In genomic region chr1:101150266-101150665, GRCh38 we compare ENCODE assay signal across 26 cellular contexts.
DNase-seq lines count a peak whose midpoint lies in the region; ATAC-seq and TF ChIP-seq lines count a peak whose summit lies in the region.
"Had no signal": no experiment of that assay in that cellular context is flagged by ENCODE, and none has a peak within 500 bp of the region (broad histone marks: within the 10 kb centered on the region; RNA-seq: fewer than 3 reads in every experiment).

No MANE protein-coding gene starts in this region.

- H3K27me3 Mint-ChIP-seq in neural progenitor cell (ENCODE audit: insufficient read depth, low read depth) (peaks cover 3% of the 10 kb centered on the region), glutamatergic neuron (ENCODE audit: unreplicated experiment) (peaks cover under 1% of the 10 kb centered on the region)
- H3K27me3 Mint-ChIP-seq: activated CD4-positive, alpha-beta memory T cell treated with anti-CD3 and anti-CD28 coated beads for 36 hours had no signal

- no peaks in the 10 kb centered on the region for H3K27me3 ChIP-seq in right cardiac atrium (ENCODE audit: control insufficient read depth, insufficient read depth)
- H3K27me3 ChIP-seq in mammary epithelial cell (ENCODE audit: insufficient read depth, low read length): no peaks in the 10 kb centered on the region
- no peaks in the 10 kb centered on the region for H3K27me3 ChIP-seq in neural progenitor cell
- H3K27me3 ChIP-seq: MG63, right lobe of liver had no signal

- H3K4me3 Mint-ChIP-seq in neural progenitor cell (no peak overlapping the region), glutamatergic neuron (ENCODE audit: unreplicated experiment) (no peak overlapping the region)
- H3K4me3 Mint-ChIP-seq: activated CD4-positive, alpha-beta memory T cell treated with anti-CD3 and anti-CD28 coated beads for 36 hours; nephron progenitor cell; T-helper 1 cell treated with Interleukin-12 subunit alpha and Interleukin-12 subunit beta and Interleukin-4 antibody, amounts not matched to agents 30 μg/mL and 1 μg/mL, for 36 hours had no signal

- H3F3A ChIP-seq in neural progenitor cell (ENCODE audit: low read depth): no peaks in the 10 kb centered on the region

- H4K20me1 ChIP-seq in mammary epithelial cell (ENCODE audit: insufficient read depth, low read length) (no peaks in the 10 kb centered on the region), neural progenitor cell (ENCODE audit: low read depth) (no peaks in the 10 kb centered on the region)

- DNase-seq in right cardiac atrium: no peak
- DNase-seq in left ventricle myocardium superior: no peak
- no peak for DNase-seq in mammary epithelial cell
- no peak for DNase-seq in neural progenitor cell (ENCODE audit: low spot score)
- DNase-seq in SW480 (ENCODE audit: low spot score): no peak
- DNase-seq in glutamatergic neuron: no peak
- DNase-seq: activated CD4-positive, alpha-beta memory T cell treated with anti-CD3 and anti-CD28 coated beads for 36 hours; activated CD4-positive, CD25-positive, alpha-beta regulatory T cell treated with anti-CD3 and anti-CD28 coated beads, Interleukin-2, amount 50 U/mL, for 72 hours; activated CD8-positive, alpha-beta memory T cell treated with anti-CD3 and anti-CD28 coated beads, Interleukin-2, amount 50 U/mL, for 48 hours; central memory CD4-positive, alpha-beta T cell; islet precursor cell; KBM-7; MG63; NCI-H2029; NCI-H526; nephron progenitor cell; posterior cingulate gyrus; right lobe of liver; stimulated activated CD4-positive, alpha-beta T cell treated with anti-CD3 and anti-CD28 coated beads, Interleukin-15, amount 100 ng/mL, for 24 hours; stimulated activated naive CD4-positive, alpha-beta T cell had no signal

- CTCF ChIA-PET in mammary epithelial cell (lab: Charles Lee; ENCODE audit: low non-redundant PET): no interaction called here

- H3K27ac ChIP-seq in right cardiac atrium (ENCODE audit: low read length) (no peak overlapping the region), mammary epithelial cell (ENCODE audit: insufficient read depth, low read depth, low read length) (peak overlapping the region; percentile 64), neural progenitor cell (no peak overlapping the region)

- no TSS peak for BruUV-seq in mammary epithelial cell (replicated peaks; lab: Mats Ljungman, UMichigan)

- TF ChIP-seq CTCF in mammary epithelial cell (conservative IDR thresholded peaks at IDR 0.05 in 1 of 2, IDR thresholded peaks at IDR 0.05 in 1 of 2; ENCODE audit: extremely low read depth in 1 of 2, insufficient read depth in 1 of 2, low read depth in 1 of 2, low read length in 2 of 2) (no peak), neural progenitor cell (IDR thresholded peaks at IDR 0.05) (no peak), glutamatergic neuron (IDR thresholded peaks at IDR 0.05; ENCODE audit: partially characterized antibody, unreplicated experiment) (no peak)

- H3K9me3 ChIP-seq in right cardiac atrium (ENCODE audit: control insufficient read depth, low read length): no peaks in the 10 kb centered on the region
- H3K9me3 ChIP-seq in mammary epithelial cell (replicated peaks; ENCODE audit: insufficient read depth, low read length): no peaks in the 10 kb centered on the region
- H3K9me3 ChIP-seq in neural progenitor cell (ENCODE audit: low read depth): no peaks in the 10 kb centered on the region
- H3K9me3 ChIP-seq: HAP-1, MG63, right lobe of liver had no signal

- H3K4me1 ChIP-seq in right cardiac atrium (ENCODE audit: control insufficient read depth, insufficient read depth, low read length): peaks cover 4% of the 10 kb centered on the region
- H3K4me1 ChIP-seq in mammary epithelial cell (ENCODE audit: insufficient read depth, low read length): peaks cover 19% of the 10 kb centered on the region
- H3K4me1 ChIP-seq in neural progenitor cell: peaks cover 10% of the 10 kb centered on the region

- ATAC-seq in right cardiac atrium: peak; percentile 52 to 65
- no peak for ATAC-seq in left ventricle myocardium superior
- no peak for ATAC-seq in GM19324 (IDR thresholded peaks at IDR 0.05; ENCODE audit: low FRiP score, unreplicated experiment)
- ATAC-seq: activated naive CD4-positive, alpha-beta T cell treated with anti-CD3 and anti-CD28 coated beads, Interleukin-2, amount 50 U/mL, for 72 hours had no signal

- H3K4me3 ChIP-seq in right cardiac atrium (ENCODE audit: low read length) (no peak overlapping the region), mammary epithelial cell (replicated peaks in 1 of 3; ENCODE audit: insufficient read depth in 1 of 3, low read depth in 2 of 3, low read length in 3 of 3) (no peak overlapping the region), neural progenitor cell (no peak overlapping the region)
- H3K4me3 ChIP-seq: HAP-1, lung, MG63, right lobe of liver had no signal

- H3K36me3 Mint-ChIP-seq in neural progenitor cell: no peaks in the 10 kb centered on the region
- no peaks in the 10 kb centered on the region for H3K36me3 Mint-ChIP-seq in glutamatergic neuron (ENCODE audit: unreplicated experiment)
- H3K36me3 Mint-ChIP-seq: activated CD4-positive, alpha-beta memory T cell treated with anti-CD3 and anti-CD28 coated beads for 36 hours; activated naive CD4-positive, alpha-beta T cell treated with anti-CD3 and anti-CD28 coated beads, Interleukin-2, amount 50 U/mL, for 72 hours had no signal

- no peaks in the 10 kb centered on the region for H3K36me3 ChIP-seq in mammary epithelial cell (ENCODE audit: insufficient read depth, low read length)
- no peaks in the 10 kb centered on the region for H3K36me3 ChIP-seq in neural progenitor cell
- H3K36me3 ChIP-seq: HAP-1, MG63, right lobe of liver had no signal

- no peak overlapping the region for H3K9ac ChIP-seq in mammary epithelial cell (ENCODE audit: insufficient read depth, low read length)
- H3K9ac ChIP-seq in neural progenitor cell: no peak overlapping the region

- peak overlapping the region; percentile 10 for H2AFZ ChIP-seq in mammary epithelial cell (ENCODE audit: low read depth, low read length)
- H2AFZ ChIP-seq in neural progenitor cell (replicated peaks): no peak overlapping the region

- H3K4me1 Mint-ChIP-seq in neural progenitor cell (peaks cover 64% of the 10 kb centered on the region), glutamatergic neuron (ENCODE audit: low read depth, unreplicated experiment) (no peaks in the 10 kb centered on the region)
- H3K4me1 Mint-ChIP-seq: nephron progenitor cell had no signal

- H3K79me2 ChIP-seq in mammary epithelial cell (ENCODE audit: insufficient read depth, low read length): no peaks in the 10 kb centered on the region
- no peaks in the 10 kb centered on the region for H3K79me2 ChIP-seq in neural progenitor cell (ENCODE audit: low read depth)

- intact Hi-C loops in right cardiac atrium (cut with DNase I) (no loop called here), left ventricle myocardium superior (cut with micrococcal nuclease) (no loop called here), mammary epithelial cell (cut with micrococcal nuclease) (loop anchor here (1.0 kb wide), 1 partner anchor 86 kb away; no protein-coding TSS in a partner anchor)

- dilution Hi-C loops in mammary epithelial cell (cut with HindIII; ENCODE audit: low sequenced_read_pairs): no loop called here

- peak overlapping the region; percentile 20 for H3K4me2 ChIP-seq in mammary epithelial cell (ENCODE audit: insufficient read depth, low read depth, low read length)
- no peak overlapping the region for H3K4me2 ChIP-seq in neural progenitor cell

- H3K9me3 Mint-ChIP-seq in neural progenitor cell (no peaks in the 10 kb centered on the region), glutamatergic neuron (ENCODE audit: unreplicated experiment) (no peaks in the 10 kb centered on the region)
- H3K9me3 Mint-ChIP-seq: activated CD4-positive, alpha-beta memory T cell treated with anti-CD3 and anti-CD28 coated beads for 36 hours; activated naive CD4-positive, alpha-beta T cell treated with anti-CD3 and anti-CD28 coated beads, Interleukin-2, amount 50 U/mL, for 72 hours; activated T-helper 2 cell treated with anti-CD3 and anti-CD28 coated beads, Interferon-gamma antibody, Interleukin-2, Interleukin-4, amounts not matched to agents 10 μg/mL and 5 μg/mL and 100 μg/mL, durations not matched to agents 14 hours and 24 hours and 36 hours; nephron progenitor cell; T-helper 1 cell treated with Interleukin-12 subunit alpha and Interleukin-12 subunit beta and Interleukin-4 antibody, amounts not matched to agents 30 μg/mL and 1 μg/mL, for 36 hours had no signal

- peak overlapping the region; percentile 20 for H3K27ac Mint-ChIP-seq in neural progenitor cell
- H3K27ac Mint-ChIP-seq in glutamatergic neuron (ENCODE audit: unreplicated experiment): no peak overlapping the region
- H3K27ac Mint-ChIP-seq: activated CD4-positive, alpha-beta memory T cell treated with anti-CD3 and anti-CD28 coated beads for 36 hours; activated T-helper 2 cell treated with anti-CD3 and anti-CD28 coated beads, Interferon-gamma antibody, Interleukin-2, Interleukin-4, amounts not matched to agents 10 μg/mL and 5 μg/mL and 100 μg/mL, durations not matched to agents 14 hours and 24 hours and 36 hours; nephron progenitor cell; T-helper 1 cell treated with Interleukin-12 subunit alpha and Interleukin-12 subunit beta and Interleukin-4 antibody, amounts not matched to agents 30 μg/mL and 1 μg/mL, for 36 hours had no signal

- WGBS in right cardiac atrium: 42% methylated on average over 4 of the region's 4 CpGs
- 90% methylated on average over 4 of the region's 4 CpGs for WGBS in mammary epithelial cell (ENCODE audit: low coverage, missing lambda C conversion rate)

- in situ Hi-C loops in mammary epithelial cell (cut with MboI; ENCODE audit: low sequenced_read_pairs in 2 of 2): no loop called here

Comparison
In these comparisons a context has a peak if more than half of its experiments do, and no peak if none do; other contexts are left out.
1. ATAC-seq: peak in right cardiac atrium (2 of 2); none in left ventricle myocardium superior (single experiment) and GM19324 (single experiment).